Comparison of ENCODE assay signal across 9 cellular contexts in the genomic region with DNA sequence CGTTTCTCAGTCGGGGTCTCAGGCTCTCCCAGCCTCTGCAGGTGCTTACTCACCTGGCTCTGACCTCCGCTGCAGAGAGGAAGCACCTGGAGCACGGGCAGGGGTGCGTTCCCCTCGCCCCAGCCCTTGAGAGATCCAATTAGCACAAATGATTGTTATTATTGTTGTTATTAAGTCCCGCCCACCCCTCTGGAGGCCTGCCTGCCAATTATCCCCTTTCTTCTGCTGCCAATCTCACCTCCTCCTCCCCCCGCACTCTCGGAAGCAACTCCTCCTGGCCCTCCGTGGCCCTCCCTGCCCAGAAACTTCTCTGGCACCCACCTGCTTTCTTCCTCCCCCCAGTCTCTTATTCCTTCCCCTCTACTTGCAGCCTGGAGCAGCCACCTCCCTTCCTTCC. TPM values are rescaled to one million over a fixed set of nuclear protein-coding genes. Genes with fewer than 3 reads are reported as not detected.
DNase-seq lines count a peak whose midpoint lies in the region; ATAC-seq and TF ChIP-seq lines count a peak whose summit lies in the region.
"Had no signal": no experiment of that assay in that cellular context is flagged by ENCODE, and none has a peak within 500 bp of the region (broad histone marks: within the 10 kb centered on the region; RNA-seq: fewer than 3 reads in every experiment).

No MANE protein-coding gene starts in this region.

- POLR2A ChIA-PET in activated CD4-positive, alpha-beta memory T cell treated with anti-CD3 and anti-CD28 coated beads for 36 hours (lab: Charles Lee), result no interaction called here

- DNase-seq in heart right ventricle, result no peak
- DNase-seq in left cardiac atrium, result no peak
- peak; percentile 89 for DNase-seq in RPMI8226
- no peak for DNase-seq in upper lobe of right lung
- DNase-seq in NCI-H524 (lab: John Stamatoyannopoulos, UW), result no peak
- DNase-seq in activated CD4-positive, alpha-beta memory T cell treated with anti-CD3 and anti-CD28 coated beads for 36 hours, result no peak
- DNase-seq: MG63 had no signal

- H3K27ac Mint-ChIP-seq in activated CD4-positive, alpha-beta memory T cell treated with anti-CD3 and anti-CD28 coated beads for 36 hours, result no peak overlapping the region

- CTCF ChIA-PET in activated CD4-positive, alpha-beta memory T cell treated with anti-CD3 and anti-CD28 coated beads for 36 hours (lab: Charles Lee), result no interaction called here

- WGBS in heart right ventricle, 2 donors, result 45 to 50% methylated on average over 10 of the region's 10 CpGs

- no peaks in the 10 kb centered on the region for H3K9me3 Mint-ChIP-seq in activated CD4-positive, alpha-beta memory T cell treated with anti-CD3 and anti-CD28 coated beads for 36 hours

- intact Hi-C loops in heart right ventricle (cut with DNase I) (no loop called here), left cardiac atrium (cut with DNase I) (no loop called here), upper lobe of right lung (cut with DNase I) (loop anchor here (10.0 kb wide), 1 partner anchor 52 kb away; no protein-coding TSS in a partner anchor)
- intact Hi-C loops in activated CD4-positive, alpha-beta memory T cell treated with anti-CD3 and anti-CD28 coated beads for 36 hours (cut with micrococcal nuclease), result no loop called here

- H3K36me3 ChIP-seq in heart right ventricle (peaks cover 0 to 6% (median 0%) of the 10 kb centered on the region in 9 donors), upper lobe of right lung (no peaks in the 10 kb centered on the region)

- ATAC-seq in heart right ventricle (no peak), left cardiac atrium (no peak), upper lobe of right lung (no peak), HG03196 (IDR thresholded peaks at IDR 0.05; ENCODE audit: unreplicated experiment) (no peak)

- no peaks in the 10 kb centered on the region for H3K27me3 ChIP-seq in heart right ventricle
- H3K27me3 ChIP-seq in layer of hippocampus (ENCODE audit: control insufficient read depth, insufficient read depth, low read length), result no peaks in the 10 kb centered on the region
- no peaks in the 10 kb centered on the region for H3K27me3 ChIP-seq in upper lobe of right lung
- H3K27me3 ChIP-seq: MG63 had no signal

- no peak overlapping the region for H3K4me3 Mint-ChIP-seq in activated CD4-positive, alpha-beta memory T cell treated with anti-CD3 and anti-CD28 coated beads for 36 hours

- H3K4me1 Mint-ChIP-seq in activated CD4-positive, alpha-beta memory T cell treated with anti-CD3 and anti-CD28 coated beads for 36 hours (ENCODE audit: low read depth), result peaks cover 44% of the 10 kb centered on the region

- H3K4me1 ChIP-seq in heart right ventricle (peaks cover 48 to 99% (median 87%) of the 10 kb centered on the region in 9 donors), upper lobe of right lung (peaks cover 75% of the 10 kb centered on the region)

- TF ChIP-seq CTCF in heart right ventricle (IDR thresholded peaks at IDR 0.05) (no peak), upper lobe of right lung (IDR thresholded peaks at IDR 0.05) (no peak)

- H3K36me3 Mint-ChIP-seq in activated CD4-positive, alpha-beta memory T cell treated with anti-CD3 and anti-CD28 coated beads for 36 hours, result peaks cover 5% of the 10 kb centered on the region

- no peaks in the 10 kb centered on the region for H3K9me3 ChIP-seq in heart right ventricle
- no peaks in the 10 kb centered on the region for H3K9me3 ChIP-seq in upper lobe of right lung
- H3K9me3 ChIP-seq: MG63 had no signal

- H3K4me3 ChIP-seq in heart right ventricle (no peak overlapping the region), upper lobe of right lung (no peak overlapping the region)
- H3K4me3 ChIP-seq: MG63 had no signal

- no peaks in the 10 kb centered on the region for H3K27me3 Mint-ChIP-seq in activated CD4-positive, alpha-beta memory T cell treated with anti-CD3 and anti-CD28 coated beads for 36 hours

- H3K27ac ChIP-seq in heart right ventricle (peak overlapping the region in 9 of 10 donors; percentile 7 to 83 (median 73)), layer of hippocampus (ENCODE audit: low read depth, low read length) (peak overlapping the region; percentile 48), upper lobe of right lung (peak overlapping the region; percentile 56)

RNA-seq across cellular contexts. Expression of gene ZNF787, which starts 8.8 kb away (rescaled TPM):
- 10 to 100 TPM; 18.5 to 47.2 (median 25.7) TPM for total RNA-seq in heart right ventricle
- 10 to 100 TPM; 42.3 to 42.8 TPM for polyA plus RNA-seq in heart right ventricle
- total RNA-seq in left cardiac atrium, result 10 to 100 TPM; 27.5 to 37.9 TPM
- 40.7 TPM for total RNA-seq in upper lobe of right lung
- 10 to 100 TPM; 25.3 to 25.5 TPM for total RNA-seq in activated CD4-positive, alpha-beta memory T cell treated with anti-CD3 and anti-CD28 coated beads for 36 hours

RNA-seq across cellular contexts. Expression of gene ZNF444, which starts 28.8 kb away (rescaled TPM):
- total RNA-seq in heart right ventricle (10 to 100 TPM; 15.1 to 25.1 (median 22.2) TPM), left cardiac atrium (10 to 100 TPM; 18.3 to 20.8 TPM), upper lobe of right lung (37.3 TPM)
- polyA plus RNA-seq in heart right ventricle, result 10 to 100 TPM; 22.8 to 25.6 TPM
- 10 to 100 TPM; 23.1 to 26.1 TPM for total RNA-seq in activated CD4-positive, alpha-beta memory T cell treated with anti-CD3 and anti-CD28 coated beads for 36 hours
